12 cellular contexts compared by ENCODE assay signal in genomic region chr21:37146320-37147225, GRCh38.
A peak's percentile ranks its signal among the peaks of the same experiment; 100 is the strongest.
DNase-seq lines count a peak whose midpoint lies in the region; ATAC-seq and TF ChIP-seq lines count a peak whose summit lies in the region.
"Had no signal": no experiment of that assay in that cellular context is flagged by ENCODE, and none has a peak within 500 bp of the region (broad histone marks: within the 10 kb centered on the region; RNA-seq: fewer than 3 reads in every experiment).

No MANE protein-coding gene starts in this region.

- TF ChIP-seq CTCF in natural killer cell (IDR thresholded peaks at IDR 0.05) = no peak
- TF ChIP-seq CTCF in left ventricle myocardium inferior (IDR thresholded peaks at IDR 0.05; ENCODE audit: borderline replicate concordance) = no peak

- peak overlapping the region; percentile 69 to 71 for H3K27ac Mint-ChIP-seq in natural killer cell treated with Interleukin-12 subunit alpha and Interleukin-12 subunit beta and Interleukin-15 and Interleukin-18, amount 100 ng/mL, for 72 hours
- H3K27ac Mint-ChIP-seq in natural killer cell = peak overlapping the region in 1 of 2 donors; percentile 7
- peak overlapping the region; percentile 2 for H3K27ac Mint-ChIP-seq in activated naive CD8-positive, alpha-beta T cell treated with anti-CD3 and anti-CD28 coated beads, Interleukin-2, amount 50 U/mL, for 24 hours

- H3K9me3 Mint-ChIP-seq in natural killer cell treated with Interleukin-12 subunit alpha and Interleukin-12 subunit beta and Interleukin-15 and Interleukin-18, amount 100 ng/mL, for 72 hours = no peaks in the 10 kb centered on the region
- no peaks in the 10 kb centered on the region for H3K9me3 Mint-ChIP-seq in natural killer cell
- H3K9me3 Mint-ChIP-seq in activated naive CD8-positive, alpha-beta T cell treated with anti-CD3 and anti-CD28 coated beads, Interleukin-2, amount 50 U/mL, for 24 hours = no peaks in the 10 kb centered on the region

- no peak for DNase-seq in natural killer cell treated with Interleukin-12 subunit alpha and Interleukin-12 subunit beta and Interleukin-15 and Interleukin-18, amount 100 ng/mL, for 72 hours (ENCODE audit: low spot score)
- DNase-seq in natural killer cell = no peak
- no peak for DNase-seq in activated naive CD8-positive, alpha-beta T cell treated with anti-CD3 and anti-CD28 coated beads, Interleukin-2, amount 50 U/mL, for 24 hours
- DNase-seq in left ventricle myocardium inferior = no peak
- no peak for DNase-seq in germinal center (ENCODE audit: low spot score)
- DNase-seq in cerebellum (ENCODE audit: low spot score) = no peak
- no peak for DNase-seq in OCI-M1 (lab: John Stamatoyannopoulos, UW)
- no peak for DNase-seq in NCI-H1105 treated with DMSO at 0.1 percent for 48 hours (lab: John Stamatoyannopoulos, UW)
- DNase-seq: AML-193, DND-41, foreskin melanocyte, uterus had no signal

- H3K36me3 ChIP-seq in left ventricle myocardium inferior = peaks cover 67% of the 10 kb centered on the region
- H3K36me3 ChIP-seq: uterus had no signal

- no peak overlapping the region for H3K4me3 ChIP-seq in left ventricle myocardium inferior
- H3K4me3 ChIP-seq: uterus had no signal

- peak overlapping the region; percentile 58 for H3K27ac ChIP-seq in left ventricle myocardium inferior (replicated peaks)
- H3K27ac ChIP-seq: uterus had no signal

- H3K27me3 Mint-ChIP-seq in natural killer cell treated with Interleukin-12 subunit alpha and Interleukin-12 subunit beta and Interleukin-15 and Interleukin-18, amount 100 ng/mL, for 72 hours = no peaks in the 10 kb centered on the region
- no peaks in the 10 kb centered on the region for H3K27me3 Mint-ChIP-seq in natural killer cell (ENCODE audit: low read depth in 2 of 2)
- no peaks in the 10 kb centered on the region for H3K27me3 Mint-ChIP-seq in activated naive CD8-positive, alpha-beta T cell treated with anti-CD3 and anti-CD28 coated beads, Interleukin-2, amount 50 U/mL, for 24 hours

- peak in 1 of 2 donors; percentile 66 for ATAC-seq in natural killer cell treated with Interleukin-12 subunit alpha and Interleukin-12 subunit beta and Interleukin-15 and Interleukin-18, amount 100 ng/mL, for 72 hours
- no peak for ATAC-seq in natural killer cell
- no peak for ATAC-seq in activated naive CD8-positive, alpha-beta T cell treated with anti-CD3 and anti-CD28 coated beads, Interleukin-2, amount 50 U/mL, for 24 hours

- peaks cover 12 to 16% of the 10 kb centered on the region in 2 donors for H3K4me1 Mint-ChIP-seq in natural killer cell treated with Interleukin-12 subunit alpha and Interleukin-12 subunit beta and Interleukin-15 and Interleukin-18, amount 100 ng/mL, for 72 hours (ENCODE audit: low read depth in 2 of 2)
- H3K4me1 Mint-ChIP-seq in natural killer cell = peaks cover 0 to 5% of the 10 kb centered on the region in 2 donors
- H3K4me1 Mint-ChIP-seq in activated naive CD8-positive, alpha-beta T cell treated with anti-CD3 and anti-CD28 coated beads, Interleukin-2, amount 50 U/mL, for 24 hours = peaks cover 10% of the 10 kb centered on the region

- H3K4me3 Mint-ChIP-seq in natural killer cell treated with Interleukin-12 subunit alpha and Interleukin-12 subunit beta and Interleukin-15 and Interleukin-18, amount 100 ng/mL, for 72 hours = peak overlapping the region; percentile 66
- H3K4me3 Mint-ChIP-seq in natural killer cell = no peak overlapping the region
- H3K4me3 Mint-ChIP-seq in activated naive CD8-positive, alpha-beta T cell treated with anti-CD3 and anti-CD28 coated beads, Interleukin-2, amount 50 U/mL, for 24 hours = no peak overlapping the region

- H3K4me1 ChIP-seq in left ventricle myocardium inferior = peaks cover 12% of the 10 kb centered on the region
- H3K4me1 ChIP-seq: uterus had no signal

- H3K27me3 ChIP-seq in left ventricle myocardium inferior (ENCODE audit: low read depth) = no peaks in the 10 kb centered on the region
- H3K27me3 ChIP-seq: uterus had no signal

- H3K36me3 Mint-ChIP-seq in natural killer cell treated with Interleukin-12 subunit alpha and Interleukin-12 subunit beta and Interleukin-15 and Interleukin-18, amount 100 ng/mL, for 72 hours = peaks cover 42% of the 10 kb centered on the region
- H3K36me3 Mint-ChIP-seq in natural killer cell = peaks cover 23% of the 10 kb centered on the region
- peaks cover 58% of the 10 kb centered on the region for H3K36me3 Mint-ChIP-seq in activated naive CD8-positive, alpha-beta T cell treated with anti-CD3 and anti-CD28 coated beads, Interleukin-2, amount 50 U/mL, for 24 hours (ENCODE audit: low read depth)

- H3K9me3 ChIP-seq in left ventricle myocardium inferior (replicated peaks) = no peaks in the 10 kb centered on the region
- H3K9me3 ChIP-seq: uterus had no signal

- intact Hi-C loops in natural killer cell (cut with micrococcal nuclease) (no loop called here), left ventricle myocardium inferior (cut with micrococcal nuclease) (no loop called here)
